ENCODE assay signal across 8 cellular contexts in genomic region chr13:39037410-39037879, GRCh38. TPM values are rescaled to one million over a fixed set of nuclear protein-coding genes. Genes with fewer than 3 reads are reported as not detected.
DNase-seq lines count a peak whose midpoint lies in the region; ATAC-seq, FAIRE-seq and TF ChIP-seq lines count a peak whose summit lies in the region.

No MANE protein-coding gene starts in this region.

- WGBS in GM12878 (ENCODE audit: insufficient coverage, insufficient replicate concordance, low lambda C conversion rate, missing lambda C conversion rate): under 1% methylated on average over 30 of the region's 39 CpGs
- WGBS in lung, 2 donors: 0% methylated on average over 21 to 39 of the region's 39 CpGs
- WGBS in upper lobe of left lung, 2 donors: 0 to 2% methylated on average over 9 to 10 of the region's 39 CpGs

- H3K36me3 ChIP-seq in GM12878 (ENCODE audit: control insufficient read depth in 2 of 2, insufficient read depth in 2 of 2, low read length in 1 of 2) (peaks cover 0 to 4% of the 10 kb centered on the region in 2 experiments; a peak in 1 of 4 replicates), lung (ENCODE audit: control insufficient read depth in 2 of 2, insufficient read depth in 2 of 2, low read length in 2 of 2) (no peaks in the 10 kb centered on the region), upper lobe of left lung (no peaks in the 10 kb centered on the region)

- H2AFZ ChIP-seq in GM12878 (ENCODE audit: control insufficient read depth, low read depth, low read length): peak overlapping the region; percentile 97

- in situ Hi-C loops in GM12878 (cut with MboI): no loop called here

- H3K4me1 ChIP-seq in GM12878 (ENCODE audit: control insufficient read depth, insufficient read depth, low read length): peaks cover 5% of the 10 kb centered on the region
- peaks cover 2 to 3% of the 10 kb centered on the region in 2 donors for H3K4me1 ChIP-seq in lung (ENCODE audit: control insufficient read depth in 2 of 2, insufficient read depth in 2 of 2, low read length in 2 of 2)
- peaks cover 24 to 66% (median 30%) of the 10 kb centered on the region in 4 donors for H3K4me1 ChIP-seq in upper lobe of left lung

- CTCF ChIA-PET in GM12878 (lab: Yijun Ruan, JAX): interaction anchor here (1.3 to 2.7 kb wide), 4 partner anchors 11 to 575 kb away, joined by 3 to 11 read pairs (median 6); no protein-coding TSS in a partner anchor

- ATAC-seq in GM19468 (IDR thresholded peaks at IDR 0.05; ENCODE audit: extremely low read depth, unreplicated experiment) (peak; percentile 6), GM12878 (peak; percentile 28; the same call in 2 of the 3 replicates), lung (ENCODE audit: insufficient read depth, low FRiP score) (peak; percentile 47), upper lobe of left lung (ENCODE audit: low FRiP score in 2 of 2) (no peak), GM19467 (IDR thresholded peaks at IDR 0.05; ENCODE audit: unreplicated experiment) (no peak)

- no peak for TF ChIP-seq CTCF in LNCaP clone FGC (IDR thresholded peaks at IDR 0.05; ENCODE audit: control insufficient read depth, extremely low read depth, insufficient read depth)
- no peak for TF ChIP-seq CTCF in GM12878 (IDR thresholded peaks at IDR 0.05 in 2 of 3, conservative IDR thresholded peaks at IDR 0.05 in 1 of 3; ENCODE audit: control insufficient read depth in 2 of 3, extremely low read depth in 1 of 3, insufficient read depth in 1 of 3, low read depth in 3 of 3, low read length in 3 of 3)
- no peak for TF ChIP-seq CTCF in lung (IDR thresholded peaks at IDR 0.05; ENCODE audit: control extremely low read depth, extremely low read depth)
- TF ChIP-seq CTCF in upper lobe of left lung (IDR thresholded peaks at IDR 0.05): no peak

- no peaks in the 10 kb centered on the region for H4K20me1 ChIP-seq in GM12878 (ENCODE audit: control insufficient read depth, insufficient read depth)

- SMC1A ChIA-PET in GM12878 (lab: Charles Lee; ENCODE audit: uncharacterized antibody, unreplicated experiment): interaction anchor here (0.6 to 1.5 kb wide), 9 partner anchors 9 to 223 kb away, joined by 3 to 6 read pairs (median 3); no protein-coding TSS in a partner anchor

- H3K4me3 ChIP-seq in LNCaP clone FGC (ENCODE audit: low read depth, low read length): peak overlapping the region; percentile 92
- H3K4me3 ChIP-seq in GM12878: peak overlapping the region; percentile 95
- peak overlapping the region; percentile 68 for H3K4me3 ChIP-seq in lung
- H3K4me3 ChIP-seq in upper lobe of left lung: peak overlapping the region; percentile 73 to 96 (median 89)

- peak overlapping the region; percentile 5 for H3K4me2 ChIP-seq in GM12878 (ENCODE audit: control insufficient read depth, insufficient read depth)

- peak; percentile 65 for DNase-seq in COR-L47 (lab: John Stamatoyannopoulos, UW)
- DNase-seq in LNCaP clone FGC (ENCODE audit: low read depth): no peak
- no peak for DNase-seq in GM12878 (ENCODE audit: low read depth, low spot score)
- DNase-seq in lung (ENCODE audit: low spot score): peak; percentile 54
- DNase-seq in upper lobe of left lung: peak in 1 of 2 donors; percentile 95
- DNase-seq in stimulated activated CD4-positive, alpha-beta T cell treated with anti-CD3 and anti-CD28 coated beads, Interleukin-4, amount 100 ng/mL, for 1 hour: no peak

- FAIRE-seq in GM12878 (lab: Jason Lieb, UNC): no peak

- TF ChIP-seq EP300 in GM12878 (IDR thresholded peaks at IDR 0.05; ENCODE audit: borderline replicate concordance in 1 of 2, control insufficient read depth in 1 of 2, low read depth in 2 of 2, low read length in 2 of 2): no peak
- TF ChIP-seq EP300 in upper lobe of left lung (IDR thresholded peaks at IDR 0.05): no peak

- TF ChIP-seq POLR2A in GM12878 (IDR thresholded peaks at IDR 0.05; ENCODE audit: low read depth, low read length) (no peak), upper lobe of left lung (IDR thresholded peaks at IDR 0.05) (peak in 1 of 4 donors; percentile 57)

- peak overlapping the region; percentile 94 for H3K9ac ChIP-seq in GM12878 (ENCODE audit: control insufficient read depth, insufficient read depth, low read length)

- BruUV-seq in GM12878 (replicated peaks; lab: Mats Ljungman, UMichigan): no TSS peak

- H3K27ac ChIP-seq in GM12878 (ENCODE audit: control insufficient read depth, insufficient read depth) (peak overlapping the region; percentile 93), lung (ENCODE audit: low read depth in 1 of 2, low read length in 1 of 2) (peak overlapping the region; percentile 81 to 91), upper lobe of left lung (peak overlapping the region; percentile 88 to 93 (median 89))

- TF ChIP-seq RAD21 in GM12878 (IDR thresholded peaks at IDR 0.05; ENCODE audit: insufficient read depth, low read depth, low read length): no peak

- peaks cover 72% of the 10 kb centered on the region for H3K79me2 ChIP-seq in GM12878 (ENCODE audit: control insufficient read depth, insufficient read depth, low read length)

- intact Hi-C loops in GM12878 (cut with micrococcal nuclease; ENCODE audit: unreplicated experiment): loop anchor here (10.0 kb wide), 1 partner anchor 693 kb away; the partner anchor contains the start of gene UFM1

- H3K9me3 ChIP-seq in GM12878 (replicated peaks; ENCODE audit: control insufficient read depth, insufficient read depth, low read length) (no peaks in the 10 kb centered on the region), lung (ENCODE audit: control insufficient read depth in 2 of 2, insufficient read depth in 1 of 2, low read length in 1 of 2) (no peaks in the 10 kb centered on the region), upper lobe of left lung (no peaks in the 10 kb centered on the region)

- POLR2A ChIA-PET in GM12878 (lab: Charles Lee): interaction anchor here (0.5 to 1.2 kb wide), 3 partner anchors 14 to 64 kb away, joined by 3 to 8 read pairs (median 7); no protein-coding TSS in a partner anchor

- RAD21 ChIA-PET in GM12878 (lab: Charles Lee; ENCODE audit: unreplicated experiment): interaction anchor here (0.9 to 2.4 kb wide), 3 partner anchors 13 to 222 kb away, joined by 3 to 12 read pairs (median 4); no protein-coding TSS in a partner anchor

- H3K27me3 ChIP-seq in GM12878 (replicated peaks in 1 of 2; ENCODE audit: control insufficient read depth in 2 of 2, insufficient read depth in 2 of 2, low read length in 1 of 2) (no peaks in the 10 kb centered on the region), lung (ENCODE audit: control insufficient read depth, insufficient read depth) (no peaks in the 10 kb centered on the region), upper lobe of left lung (no peaks in the 10 kb centered on the region)

RNA-seq across cellular contexts. Expression of gene PROSER1, which starts 0.4 kb away (rescaled TPM):
- 75.3 and 88.5 TPM in 2 replicates for total RNA-seq in GM12878 (2013; cell fraction: nucleolus; rRNA removed)
- total RNA-seq in GM12878 (2014; rRNA removed) (16.1 and 23.8 TPM in 2 replicates), GM12878 (2014; rRNA removed; fragmentation: Illumina TruSeq; extraction: Trizol) (14.3 and 16.9 TPM in 2 replicates), GM12878 (2021) (66.0 TPM in 2 replicates), lung (10 to 100 TPM; 31.7 to 59.6 TPM), upper lobe of left lung (10 to 100 TPM; 10.5 to 59.5 (median 28.4) TPM)
- polyA plus RNA-seq in GM12878 (2011; ENCODE audit: low read depth): 16.8 TPM
- polyA plus RNA-seq in GM12878 (2011; rRNA removed) (18.3 and 28.3 TPM in 2 replicates), GM12878 (2014; fragmentation: Illumina TruSeq; extraction: Trizol) (47.9 and 53.8 TPM in 2 replicates), GM12878 (2014; fragmentation: Nextera tagmentation; extraction: Ambion mirVana) (10 to 100 TPM; 19.6 to 20.8 TPM), GM12878 (2014; rRNA removed) (25.5 and 25.7 TPM in 2 replicates), GM12878 (2016; fragmentation: Nextera tagmentation; extraction: Ambion mirVana) (10 to 100 TPM; 38.9 to 39.8 TPM), lung (10 to 100 TPM; 13.0 to 16.6 TPM)
- polyA plus RNA-seq in GM12878 (2011; cell fraction: cytosol; rRNA removed): 16.3 and 20.3 TPM in 2 replicates
- 53.3 and 56.7 TPM in 2 replicates for polyA plus RNA-seq in GM12878 (2011; cell fraction: nucleus; rRNA removed)
- 21.2 and 22.5 TPM in 2 replicates for polyA plus RNA-seq in GM12878 (2012)
- polyA minus RNA-seq in GM12878 (2011; rRNA and poly(A)+ RNA removed): 19.7 and 22.9 TPM in 2 replicates
- 12.8 and 28.9 TPM in 2 replicates for polyA minus RNA-seq in GM12878 (2011; cell fraction: cytosol; rRNA and poly(A)+ RNA removed)
- 28.3 and 52.3 TPM in 2 replicates for polyA minus RNA-seq in GM12878 (2011; cell fraction: nucleus; rRNA and poly(A)+ RNA removed)

RNA-seq across cellular contexts. Expression of gene NHLRC3, which starts 0.8 kb away (rescaled TPM):
- 111 and 117 TPM in 2 replicates for total RNA-seq in GM12878 (2013; cell fraction: nucleolus; rRNA removed)
- total RNA-seq in GM12878 (2014; rRNA removed) (19.3 and 27.5 TPM in 2 replicates), GM12878 (2014; rRNA removed; fragmentation: Illumina TruSeq; extraction: Trizol) (25.9 and 27.8 TPM in 2 replicates), GM12878 (2021) (16.4 and 17.9 TPM in 2 replicates), lung (10 to 100 TPM; 23.3 to 60.3 TPM), upper lobe of left lung (10 to 100 TPM; 19.5 to 35.6 (median 30.1) TPM)
- polyA plus RNA-seq in GM12878 (2011; ENCODE audit: low read depth): 11.3 TPM
- polyA plus RNA-seq in GM12878 (2011; rRNA removed) (38.0 and 56.4 TPM in 2 replicates), GM12878 (2014; fragmentation: Illumina TruSeq; extraction: Trizol) (22.3 and 30.9 TPM in 2 replicates), GM12878 (2014; fragmentation: Nextera tagmentation; extraction: Ambion mirVana) (10 to 100 TPM in 1 of 2 experiments, 1 to 10 TPM in 1; 8.3 to 11.8 TPM), GM12878 (2014; rRNA removed) (20.8 and 26.0 TPM in 2 replicates), GM12878 (2016; fragmentation: Nextera tagmentation; extraction: Ambion mirVana) (10 to 100 TPM; 12.7 to 18.5 TPM), lung (10 to 100 TPM in 1 of 2 donors, 1 to 10 TPM in 1; 9.0 to 12.9 TPM)
- 14.6 and 14.9 TPM in 2 replicates for polyA plus RNA-seq in GM12878 (2011; cell fraction: cytosol; rRNA removed)
- 49.7 and 75.6 TPM in 2 replicates for polyA plus RNA-seq in GM12878 (2011; cell fraction: nucleus; rRNA removed)
- polyA plus RNA-seq in GM12878 (2012): 13.6 and 17.3 TPM in 2 replicates
- 32.0 and 39.8 TPM in 2 replicates for polyA minus RNA-seq in GM12878 (2011; rRNA and poly(A)+ RNA removed)
- polyA minus RNA-seq in GM12878 (2011; cell fraction: cytosol; rRNA and poly(A)+ RNA removed): 10.4 and 11.5 TPM in 2 replicates
- 31.1 and 67.1 TPM in 2 replicates for polyA minus RNA-seq in GM12878 (2011; cell fraction: nucleus; rRNA and poly(A)+ RNA removed)

RNA-seq across cellular contexts. Expression of gene STOML3, which starts 46.8 kb away (rescaled TPM):
- not detected in 2 replicates for total RNA-seq in GM12878 (2013; cell fraction: nucleolus; rRNA removed)
- total RNA-seq in GM12878 (2014; rRNA removed): not detected in 2 replicates
- total RNA-seq in GM12878 (2014; rRNA removed; fragmentation: Illumina TruSeq; extraction: Trizol): not detected in 2 replicates
- not detected in 2 replicates for total RNA-seq in GM12878 (2021)
- polyA plus RNA-seq in GM12878 (2011; ENCODE audit: low read depth): not detected
- polyA plus RNA-seq in GM12878 (2011; rRNA removed): not detected in 2 replicates
- polyA plus RNA-seq in GM12878 (2011; cell fraction: cytosol; rRNA removed): not detected in 2 replicates
- not detected in 2 replicates for polyA plus RNA-seq in GM12878 (2011; cell fraction: nucleus; rRNA removed)
- polyA plus RNA-seq in GM12878 (2012): not detected in 2 replicates
- polyA plus RNA-seq in GM12878 (2014; fragmentation: Illumina TruSeq; extraction: Trizol): not detected in 2 replicates
- polyA plus RNA-seq in GM12878 (2014; fragmentation: Nextera tagmentation; extraction: Ambion mirVana): not detected
- not detected in 2 replicates for polyA plus RNA-seq in GM12878 (2014; rRNA removed)
- polyA plus RNA-seq in GM12878 (2016; fragmentation: Nextera tagmentation; extraction: Ambion mirVana): not detected
- polyA minus RNA-seq in GM12878 (2011; rRNA and poly(A)+ RNA removed): not detected in 2 replicates
- polyA minus RNA-seq in GM12878 (2011; cell fraction: cytosol; rRNA and poly(A)+ RNA removed): not detected in 2 replicates
- not detected in 2 replicates for polyA minus RNA-seq in GM12878 (2011; cell fraction: nucleus; rRNA and poly(A)+ RNA removed)
- total RNA-seq in lung: 1 to 10 TPM; 5.1 to 9.8 TPM
- polyA plus RNA-seq in lung: 1 to 10 TPM; 2.0 to 3.8 TPM
- total RNA-seq in upper lobe of left lung: 10 to 100 TPM in 1 of 6 donors, 1 to 10 TPM in 4, under 1 TPM in 1; 0.14 to 10.8 (median 1.6) TPM

Comparison
In these comparisons a context has a peak if more than half of its experiments do, and no peak if none do; other contexts are left out.
1. DNase-seq: peak in COR-L47 (single experiment) and lung (single experiment); none in LNCaP clone FGC (single experiment), GM12878 (single experiment) and stimulated activated CD4-positive, alpha-beta T cell treated with anti-CD3 and anti-CD28 coated beads, Interleukin-4, amount 100 ng/mL, for 1 hour (single experiment).
2. ATAC-seq: peak in GM19468 (single experiment), GM12878 (single experiment) and lung (single experiment); none in upper lobe of left lung (0 of 2) and GM19467 (single experiment).
3. Peak in every context shown above with its lines, with median percentiles within 50 percentile points of each other: H3K4me3 ChIP-seq and H3K27ac ChIP-seq.